Comparison of ENCODE assay signal across 13 cellular contexts in the genomic region with DNA sequence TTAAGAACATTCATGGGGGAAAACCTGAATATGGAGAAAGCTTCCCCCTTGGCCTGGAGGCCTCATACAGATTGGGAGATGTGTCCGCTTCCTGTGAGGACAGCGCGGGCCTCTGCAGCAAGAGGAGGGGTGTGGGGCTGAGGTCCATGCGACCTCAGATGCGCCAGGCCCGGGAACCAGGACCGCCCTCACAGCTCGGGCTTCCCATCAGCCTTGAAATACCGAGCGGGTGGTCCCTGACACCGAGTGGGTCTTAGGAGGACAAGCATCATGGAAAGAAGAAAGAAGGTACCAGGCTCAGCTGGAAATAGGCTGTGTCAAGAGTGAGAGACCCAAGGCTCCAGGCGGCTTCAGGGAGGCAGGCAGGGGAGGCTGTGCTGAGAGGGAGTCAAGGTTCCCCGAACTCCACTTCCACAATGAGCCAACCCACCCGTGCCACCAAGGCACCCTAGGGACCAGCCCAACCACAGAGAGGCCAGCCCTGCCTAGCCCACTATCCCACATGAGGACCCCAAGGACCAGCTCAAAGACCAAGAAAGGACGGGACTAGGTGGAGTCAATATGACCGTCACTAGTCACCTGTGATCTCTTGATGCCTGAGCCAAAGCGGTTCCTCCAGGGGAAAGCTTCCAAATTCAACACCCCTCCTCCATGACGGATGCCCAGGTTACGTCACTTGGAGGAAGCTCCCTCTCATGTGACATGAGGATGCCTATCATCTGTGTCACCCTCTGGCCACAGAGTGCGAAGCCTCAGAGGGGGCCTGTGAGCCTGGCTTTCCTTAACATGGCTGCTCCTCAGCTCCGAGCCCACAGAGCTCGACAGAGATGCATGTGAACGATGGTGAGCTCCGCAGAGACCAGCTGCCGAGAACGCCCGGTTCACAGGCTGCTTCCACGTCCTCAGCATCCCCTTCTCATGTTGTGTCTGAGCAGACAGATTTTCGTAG.
"Had no signal": no experiment of that assay in that cellular context is flagged by ENCODE, and none has a peak within 500 bp of the region (broad histone marks: within the 10 kb centered on the region; RNA-seq: fewer than 3 reads in every experiment).

No MANE protein-coding gene starts in this region.

- H3K36me3 ChIP-seq: neutrophil, vagina had no signal

- H3K27me3 Mint-ChIP-seq: activated CD4-positive, alpha-beta T cell treated with anti-CD3 and anti-CD28 coated beads, Interleukin-2, amount 10 ng/mL, durations not matched to agents 24 days and 14 days; activated T-cell treated with anti-CD3 and anti-CD28 coated beads, Interleukin-2, amount 50 U/mL, for 24 hours; naive thymus-derived CD4-positive, alpha-beta T cell; stimulated activated naive CD8-positive, alpha-beta T cell treated with anti-CD3 and anti-CD28 coated beads, Interleukin-15, Interleukin-2, amounts not matched to agents 100 ng/mL and 50 ng/mL, for 24 hours had no signal

- H3K4me3 Mint-ChIP-seq: activated CD4-positive, alpha-beta T cell treated with anti-CD3 and anti-CD28 coated beads, Interleukin-2, amount 10 ng/mL, durations not matched to agents 24 days and 14 days; activated T-cell treated with anti-CD3 and anti-CD28 coated beads, Interleukin-2, amount 50 U/mL, for 24 hours; naive thymus-derived CD4-positive, alpha-beta T cell; stimulated activated naive CD8-positive, alpha-beta T cell treated with anti-CD3 and anti-CD28 coated beads, Interleukin-15, Interleukin-2, amounts not matched to agents 100 ng/mL and 50 ng/mL, for 24 hours; T-helper 1 cell treated with Interleukin-12 subunit alpha and Interleukin-12 subunit beta and Interleukin-4 antibody, amounts not matched to agents 30 μg/mL and 1 μg/mL, for 36 hours; WTC11 had no signal

- H3K27ac Mint-ChIP-seq: activated CD4-positive, alpha-beta T cell treated with anti-CD3 and anti-CD28 coated beads, Interleukin-2, amount 10 ng/mL, durations not matched to agents 24 days and 14 days; activated T-cell treated with anti-CD3 and anti-CD28 coated beads, Interleukin-2, amount 50 U/mL, for 24 hours; naive thymus-derived CD4-positive, alpha-beta T cell; stimulated activated naive CD8-positive, alpha-beta T cell treated with anti-CD3 and anti-CD28 coated beads, Interleukin-15, Interleukin-2, amounts not matched to agents 100 ng/mL and 50 ng/mL, for 24 hours; T-helper 1 cell treated with Interleukin-12 subunit alpha and Interleukin-12 subunit beta and Interleukin-4 antibody, amounts not matched to agents 30 μg/mL and 1 μg/mL, for 36 hours; WTC11 had no signal

- H3K4me3 ChIP-seq: psoas muscle, vagina had no signal

- DNase-seq: activated CD4-positive, alpha-beta T cell treated with anti-CD3 and anti-CD28 coated beads, Interleukin-2, amount 10 ng/mL, durations not matched to agents 24 days and 14 days; activated gamma-delta T cell; activated T-cell treated with anti-CD3 and anti-CD28 coated beads, Interleukin-2, amount 50 U/mL, for 24 hours; aorta; foreskin keratinocyte; naive thymus-derived CD4-positive, alpha-beta T cell; stimulated activated CD4-positive, alpha-beta T cell treated with anti-CD3 and anti-CD28 coated beads, Interleukin-4, amount 100 ng/mL, for 24 hours had no signal

- H3K4me1 ChIP-seq: foreskin keratinocyte, psoas muscle had no signal

- H3K4me1 Mint-ChIP-seq: activated CD4-positive, alpha-beta T cell treated with anti-CD3 and anti-CD28 coated beads, Interleukin-2, amount 10 ng/mL, durations not matched to agents 24 days and 14 days; naive thymus-derived CD4-positive, alpha-beta T cell; WTC11 had no signal

- H3K27me3 ChIP-seq: foreskin keratinocyte, neutrophil, vagina had no signal

- H3K36me3 Mint-ChIP-seq: naive thymus-derived CD4-positive, alpha-beta T cell had no signal

- H3K9me3 ChIP-seq: neutrophil, psoas muscle, vagina had no signal

- H3K27ac ChIP-seq: foreskin keratinocyte, neutrophil, psoas muscle, vagina had no signal

- H3K9me3 Mint-ChIP-seq: activated CD4-positive, alpha-beta T cell treated with anti-CD3 and anti-CD28 coated beads, Interleukin-2, amount 10 ng/mL, durations not matched to agents 24 days and 14 days; naive thymus-derived CD4-positive, alpha-beta T cell; stimulated activated naive CD8-positive, alpha-beta T cell treated with anti-CD3 and anti-CD28 coated beads, Interleukin-15, Interleukin-2, amounts not matched to agents 100 ng/mL and 50 ng/mL, for 24 hours; T-helper 1 cell treated with Interleukin-12 subunit alpha and Interleukin-12 subunit beta and Interleukin-4 antibody, amounts not matched to agents 30 μg/mL and 1 μg/mL, for 36 hours had no signal
